In genomic region chr6:45613678-45614077, GRCh38 we compare ENCODE assay signal across 14 cellular contexts.
A peak's percentile ranks its signal among the peaks of the same experiment; 100 is the strongest.
DNase-seq lines count a peak whose midpoint lies in the region; ATAC-seq, FAIRE-seq and TF ChIP-seq lines count a peak whose summit lies in the region.
"Had no signal": no experiment of that assay in that cellular context is flagged by ENCODE, and none has a peak within 500 bp of the region (broad histone marks: within the 10 kb centered on the region; RNA-seq: fewer than 3 reads in every experiment).

No MANE protein-coding gene starts in this region.

- H3K9me2 ChIP-seq in GM23338 (ENCODE audit: insufficient read depth), result no peaks in the 10 kb centered on the region
- no peaks in the 10 kb centered on the region for H3K9me2 ChIP-seq in PC-3 (replicated peaks; ENCODE audit: low read length)

- H3K9me3 ChIP-seq in left ventricle myocardium inferior (replicated peaks), result no peaks in the 10 kb centered on the region
- H3K9me3 ChIP-seq in PC-3 (ENCODE audit: low read length), result no peaks in the 10 kb centered on the region

- H3K4me3 Mint-ChIP-seq in GM23338, result no peak overlapping the region
- H3K4me3 Mint-ChIP-seq: activated T-helper 17 cell treated with anti-CD3 and anti-CD28 coated beads, Interleukin-2, amount 50 U/mL, for 72 hours; CD8-positive, alpha-beta T cell had no signal

- POLR2A ChIA-PET in PC-3 (lab: Charles Lee; ENCODE audit: unreplicated experiment), result no interaction called here

- H4K20me1 ChIP-seq in GM23338 (replicated peaks; ENCODE audit: insufficient read depth) (no peaks in the 10 kb centered on the region), PC-3 (ENCODE audit: low read length) (no peaks in the 10 kb centered on the region)

- peaks cover 4% of the 10 kb centered on the region; the same call in 2 of the 3 replicates for H3K4me1 Mint-ChIP-seq in GM23338

- H3K4me1 ChIP-seq in GM23338 (ENCODE audit: insufficient read depth), result no peaks in the 10 kb centered on the region
- peaks cover under 1% of the 10 kb centered on the region for H3K4me1 ChIP-seq in left ventricle myocardium inferior
- peaks cover 27% of the 10 kb centered on the region for H3K4me1 ChIP-seq in PC-3 (ENCODE audit: insufficient read depth, low read length)

- TF ChIP-seq CTCF in GM23338 (conservative IDR thresholded peaks at IDR 0.05; ENCODE audit: low read depth in 2 of 2), result no peak
- TF ChIP-seq CTCF in bronchial epithelial cell (IDR thresholded peaks at IDR 0.05; ENCODE audit: insufficient read depth, low read length, severe bottlenecking), result no peak
- TF ChIP-seq CTCF in left ventricle myocardium inferior (IDR thresholded peaks at IDR 0.05; ENCODE audit: borderline replicate concordance), result no peak
- TF ChIP-seq CTCF in PC-3 (conservative IDR thresholded peaks at IDR 0.05; ENCODE audit: low read depth, low read length), result no peak

- H3K36me3 Mint-ChIP-seq in GM23338 (ENCODE audit: low read depth), result no peaks in the 10 kb centered on the region
- H3K36me3 Mint-ChIP-seq: CD8-positive, alpha-beta T cell had no signal

- H3K79me2 ChIP-seq in GM23338 (replicated peaks; ENCODE audit: insufficient read depth) (no peaks in the 10 kb centered on the region), PC-3 (ENCODE audit: low read length) (no peaks in the 10 kb centered on the region)

- no peaks in the 10 kb centered on the region for H3K36me3 ChIP-seq in GM23338 (ENCODE audit: insufficient read depth)
- no peaks in the 10 kb centered on the region for H3K36me3 ChIP-seq in bronchial epithelial cell (ENCODE audit: control insufficient read depth, insufficient read depth, low read length)
- H3K36me3 ChIP-seq in left ventricle myocardium inferior, result no peaks in the 10 kb centered on the region
- no peaks in the 10 kb centered on the region for H3K36me3 ChIP-seq in PC-3 (ENCODE audit: low read depth, low read length)

- DNase-seq in GM23338 (ENCODE audit: low spot score), result no peak
- peak; percentile 98 for DNase-seq in bronchial epithelial cell (ENCODE audit: low read depth)
- peak; percentile 19 for DNase-seq in left ventricle myocardium inferior
- peak; percentile 66 for DNase-seq in sciatic nerve (ENCODE audit: low spot score)
- no peak for DNase-seq in T-helper 2 cell
- DNase-seq in ecto neural progenitor cell (ENCODE audit: low spot score), result no peak
- no peak for DNase-seq in PC-3
- DNase-seq: activated CD4-positive, CD25-positive, alpha-beta regulatory T cell; CD8-positive, alpha-beta T cell; hippocampal formation; NCI-H510A; SHP77 treated with DMSO at 0.1 percent for 48 hours had no signal

- FAIRE-seq in bronchial epithelial cell (lab: Jason Lieb, UNC), result peak; percentile 13

- H3K9ac ChIP-seq in PC-3 (ENCODE audit: low read length), result no peak overlapping the region

- H3K27me3 Mint-ChIP-seq in GM23338 (ENCODE audit: insufficient read depth, low read depth, poor library complexity), result no peaks in the 10 kb centered on the region
- H3K27me3 Mint-ChIP-seq: activated T-helper 17 cell treated with anti-CD3 and anti-CD28 coated beads, Interleukin-2, amount 50 U/mL, for 72 hours had no signal

- ATAC-seq in GM23338 (no peak), sciatic nerve (peak; percentile 97), HG02798 (IDR thresholded peaks at IDR 0.05; ENCODE audit: poor library complexity, unreplicated experiment) (no peak), PC-3 (no peak)
- ATAC-seq: activated T-helper 17 cell treated with anti-CD3 and anti-CD28 coated beads, Interleukin-2, amount 50 U/mL, for 72 hours; CD8-positive, alpha-beta T cell had no signal

- H3K4me2 ChIP-seq in GM23338 (no peak overlapping the region), PC-3 (ENCODE audit: low read length) (no peak overlapping the region)

- H3F3A ChIP-seq in GM23338 (replicated peaks; ENCODE audit: low read depth) (no peaks in the 10 kb centered on the region), PC-3 (ENCODE audit: low read length, unreplicated experiment) (peaks cover 3% of the 10 kb centered on the region)

- H3K27ac ChIP-seq in GM23338 (ENCODE audit: low read depth), result no peak overlapping the region
- H3K27ac ChIP-seq in left ventricle myocardium inferior (replicated peaks), result no peak overlapping the region
- no peak overlapping the region for H3K27ac ChIP-seq in PC-3 (ENCODE audit: low read length)

- H2AFZ ChIP-seq in GM23338 (peak overlapping the region; percentile 93; the same call in 1 of the 2 replicates), PC-3 (ENCODE audit: low read length) (no peak overlapping the region)

- no peaks in the 10 kb centered on the region for H3K27me3 ChIP-seq in GM23338 (ENCODE audit: insufficient read depth)
- H3K27me3 ChIP-seq in bronchial epithelial cell (ENCODE audit: control insufficient read depth, insufficient read depth, low read length), result no peaks in the 10 kb centered on the region
- H3K27me3 ChIP-seq in left ventricle myocardium inferior (ENCODE audit: low read depth), result no peaks in the 10 kb centered on the region
- H3K27me3 ChIP-seq in PC-3 (ENCODE audit: low read length), result no peaks in the 10 kb centered on the region

- H3K4me3 ChIP-seq in GM23338, result no peak overlapping the region
- H3K4me3 ChIP-seq in bronchial epithelial cell (ENCODE audit: low read depth, low read length), result no peak overlapping the region
- no peak overlapping the region for H3K4me3 ChIP-seq in left ventricle myocardium inferior
- no peak overlapping the region for H3K4me3 ChIP-seq in PC-3 (ENCODE audit: low read length)

- no peaks in the 10 kb centered on the region for H3K9me3 Mint-ChIP-seq in GM23338
- H3K9me3 Mint-ChIP-seq: activated T-helper 17 cell treated with anti-CD3 and anti-CD28 coated beads, Interleukin-2, amount 50 U/mL, for 72 hours; CD8-positive, alpha-beta T cell had no signal

- CTCF ChIA-PET in PC-3 (lab: Charles Lee), result no interaction called here

- no peak overlapping the region for H3K27ac Mint-ChIP-seq in GM23338
- H3K27ac Mint-ChIP-seq: activated T-helper 17 cell treated with anti-CD3 and anti-CD28 coated beads, Interleukin-2, amount 50 U/mL, for 72 hours; CD8-positive, alpha-beta T cell had no signal

- intact Hi-C loops in left ventricle myocardium inferior (cut with micrococcal nuclease) (no loop called here), sciatic nerve (cut with DNase I) (no loop called here), PC-3 (cut with micrococcal nuclease) (loop anchor here (1.0 kb wide), 1 partner anchor 40 kb away; no protein-coding TSS in a partner anchor)

- BruUV-seq in PC-3 (replicated peaks; lab: Mats Ljungman, UMichigan), result no TSS peak

TF ChIP-seq in GM23338, 12 proteins besides CTCF, POLR2A, EP300 and RAD21 (continues in another document):
- no peak for TF ChIP-seq JUNB (IDR thresholded peaks at IDR 0.05; ENCODE audit: unreplicated experiment)
- no peak for TF ChIP-seq ZNF114 (CRISPR knock-in tag; IDR thresholded peaks at IDR 0.05)
- no peak for TF ChIP-seq NANOG (IDR thresholded peaks at IDR 0.05; ENCODE audit: borderline replicate concordance)
- no peak for TF ChIP-seq ZNF462 (CRISPR knock-in tag; IDR thresholded peaks at IDR 0.05)

Comparison
In these comparisons a context has a peak if more than half of its experiments do, and no peak if none do; other contexts are left out.
1. DNase-seq: peak in bronchial epithelial cell (single experiment), left ventricle myocardium inferior (single experiment) and sciatic nerve (single experiment); none in GM23338 (single experiment), T-helper 2 cell (0 of 5), ecto neural progenitor cell (single experiment) and PC-3 (single experiment).